ENCODE assay signal across 1 cellular context in the genomic region with DNA sequence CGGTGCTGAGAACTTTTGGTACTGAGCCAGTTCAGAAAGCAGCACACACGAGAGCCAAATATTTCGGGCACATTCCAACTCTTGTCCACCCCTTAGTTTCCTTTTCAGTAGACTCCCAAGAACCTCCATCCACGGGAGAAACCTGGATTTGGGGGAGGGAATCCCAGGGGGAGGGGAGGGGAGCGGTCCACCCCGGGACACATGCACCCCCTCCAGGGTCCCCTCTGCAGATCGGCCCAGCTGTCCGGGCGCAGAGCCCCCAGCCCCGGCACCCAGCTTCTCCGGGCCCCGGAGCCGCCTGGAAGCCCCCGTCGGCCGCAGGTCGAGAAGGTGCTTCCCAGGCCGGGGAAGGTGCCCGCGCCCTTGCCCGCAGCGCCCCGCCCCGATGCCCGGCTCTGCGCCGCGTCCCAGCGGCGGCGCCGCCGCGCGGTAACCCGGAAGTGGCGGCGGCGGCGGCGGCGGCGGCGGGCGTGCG.
TF ChIP-seq lines count a peak whose summit lies in the region.

No MANE protein-coding gene starts in this region.

TF ChIP-seq in K562, 482 proteins besides CTCF, POLR2A, EP300 and RAD21 (continued from another document):
- TF ChIP-seq PREB (CRISPR knock-in tag; IDR thresholded peaks at IDR 0.05), result no peak
- TF ChIP-seq ZBTB17 (CRISPR knock-in tag; IDR thresholded peaks at IDR 0.05), result no peak
- TF ChIP-seq RAD51 (IDR thresholded peaks at IDR 0.05; ENCODE audit: borderline replicate concordance, low read depth), result no peak
- no peak for TF ChIP-seq AFF1 (IDR thresholded peaks at IDR 0.05; ENCODE audit: low read depth in 1 of 2, partially characterized antibody in 2 of 2)
- no peak for TF ChIP-seq KAT2B (IDR thresholded peaks at IDR 0.05; ENCODE audit: low read depth, low read length)
- no peak for TF ChIP-seq NCOA2 (IDR thresholded peaks at IDR 0.05; ENCODE audit: partially characterized antibody in 2 of 2)
- no peak for TF ChIP-seq CTBP1 (IDR thresholded peaks at IDR 0.05; ENCODE audit: borderline replicate concordance)
- no peak for TF ChIP-seq ZNF785 (CRISPR knock-in tag; IDR thresholded peaks at IDR 0.05)
- TF ChIP-seq PURB (CRISPR knock-in tag; IDR thresholded peaks at IDR 0.05; ENCODE audit: low read depth), result no peak
- no peak for TF ChIP-seq MAFF (IDR thresholded peaks at IDR 0.05; ENCODE audit: low read length)
- no peak for TF ChIP-seq CBFA2T3 (IDR thresholded peaks at IDR 0.05)
